11 cellular contexts compared by ENCODE assay signal in genomic region chr2:160381425-160381951, GRCh38.
DNase-seq lines count a peak whose midpoint lies in the region; ATAC-seq and TF ChIP-seq lines count a peak whose summit lies in the region.
"Had no signal": no experiment of that assay in that cellular context is flagged by ENCODE, and none has a peak within 500 bp of the region (broad histone marks: within the 10 kb centered on the region; RNA-seq: fewer than 3 reads in every experiment).

No MANE protein-coding gene starts in this region.

- TF ChIP-seq CTCF in Calu3 (IDR thresholded peaks at IDR 0.05; ENCODE audit: unreplicated experiment) (no peak), glutamatergic neuron (IDR thresholded peaks at IDR 0.05; ENCODE audit: partially characterized antibody, unreplicated experiment) (no peak), psoas muscle (IDR thresholded peaks at IDR 0.05) (no peak)

- H3K36me3 ChIP-seq in psoas muscle (ENCODE audit: insufficient read depth in 1 of 2, low read depth in 1 of 2): no peaks in the 10 kb centered on the region

- H3K9me3 ChIP-seq in psoas muscle: no peaks in the 10 kb centered on the region

- no peaks in the 10 kb centered on the region for H3K27me3 ChIP-seq in psoas muscle (ENCODE audit: insufficient read depth in 3 of 3, low read length in 2 of 3)

- H3K27me3 Mint-ChIP-seq in Calu3 (ENCODE audit: unreplicated experiment) (no peaks in the 10 kb centered on the region), glutamatergic neuron (ENCODE audit: unreplicated experiment) (peaks cover 1% of the 10 kb centered on the region)
- H3K27me3 Mint-ChIP-seq: activated CD8-positive, alpha-beta memory T cell treated with anti-CD3 and anti-CD28 coated beads, Interleukin-2, amount 10 ng/mL, durations not matched to agents 7 days and 5 days had no signal

- H3K4me3 ChIP-seq in psoas muscle: peak overlapping the region; percentile 27

- peaks cover 5% of the 10 kb centered on the region for H3K36me3 Mint-ChIP-seq in Calu3 (ENCODE audit: insufficient read depth, unreplicated experiment)
- H3K36me3 Mint-ChIP-seq in glutamatergic neuron (ENCODE audit: unreplicated experiment): no peaks in the 10 kb centered on the region
- H3K36me3 Mint-ChIP-seq: activated CD8-positive, alpha-beta memory T cell treated with anti-CD3 and anti-CD28 coated beads, Interleukin-2, amount 10 ng/mL, durations not matched to agents 7 days and 5 days had no signal

- H3K27ac ChIP-seq in psoas muscle: peak overlapping the region; percentile 48

- WGBS in psoas muscle, 3 donors: 37 to 44% (median 40%) methylated on average over 5 of the region's 5 CpGs

- BruUV-seq in Calu3 (replicated peaks; lab: Mats Ljungman, UMichigan): no TSS peak

- CTCF ChIA-PET in Calu3 (lab: Charles Lee): interaction anchor here (0.7 kb wide), 1 partner anchor 28 kb away, joined by 3 read pairs; no protein-coding TSS in a partner anchor

- no peaks in the 10 kb centered on the region for H3K9me3 Mint-ChIP-seq in Calu3 (ENCODE audit: low read depth, unreplicated experiment)
- peaks cover 2% of the 10 kb centered on the region for H3K9me3 Mint-ChIP-seq in glutamatergic neuron (ENCODE audit: unreplicated experiment)

- ATAC-seq in psoas muscle (peak; percentile 37 to 43 (median 42)), GM21367 (IDR thresholded peaks at IDR 0.05; ENCODE audit: unreplicated experiment) (no peak)
- ATAC-seq: activated CD8-positive, alpha-beta memory T cell treated with anti-CD3 and anti-CD28 coated beads, Interleukin-2, amount 10 ng/mL, durations not matched to agents 7 days and 5 days had no signal

- H3K27ac Mint-ChIP-seq in Calu3 (ENCODE audit: unreplicated experiment) (peak overlapping the region; percentile 10), glutamatergic neuron (ENCODE audit: unreplicated experiment) (peak overlapping the region; percentile 36)
- H3K27ac Mint-ChIP-seq: activated CD8-positive, alpha-beta memory T cell treated with anti-CD3 and anti-CD28 coated beads, Interleukin-2, amount 10 ng/mL, durations not matched to agents 7 days and 5 days had no signal

- DNase-seq in Calu3 (no peak), SKM-1 (lab: John Stamatoyannopoulos, UW; ENCODE audit: unreplicated experiment) (peak; percentile 59), glutamatergic neuron (no peak), psoas muscle (no peak), posterior cingulate gyrus (no peak), NCI-H446 treated with DMSO at 0.1 percent for 48 hours (lab: John Stamatoyannopoulos, UW) (no peak), NCI-H2196 (lab: John Stamatoyannopoulos, UW; ENCODE audit: unreplicated experiment) (no peak)
- DNase-seq: activated CD8-positive, alpha-beta memory T cell treated with anti-CD3 and anti-CD28 coated beads, Interleukin-2, amount 10 ng/mL, durations not matched to agents 7 days and 5 days; DMS153; RPMI8226 had no signal

- intact Hi-C loops in Calu3 (cut with micrococcal nuclease; ENCODE audit: unreplicated experiment) (no loop called here), psoas muscle (cut with DNase I) (no loop called here), posterior cingulate gyrus (cut with DNase I) (no loop called here)

- H3K4me3 Mint-ChIP-seq in Calu3 (ENCODE audit: low read depth, unreplicated experiment) (no peak overlapping the region), glutamatergic neuron (ENCODE audit: unreplicated experiment) (no peak overlapping the region)
- H3K4me3 Mint-ChIP-seq: activated CD8-positive, alpha-beta memory T cell treated with anti-CD3 and anti-CD28 coated beads, Interleukin-2, amount 10 ng/mL, durations not matched to agents 7 days and 5 days had no signal

- H3K4me1 ChIP-seq in psoas muscle: peaks cover 73% of the 10 kb centered on the region

- peaks cover 38% of the 10 kb centered on the region for H3K4me1 Mint-ChIP-seq in Calu3 (ENCODE audit: low read depth, unreplicated experiment)
- H3K4me1 Mint-ChIP-seq in glutamatergic neuron (ENCODE audit: low read depth, unreplicated experiment): peaks cover 50% of the 10 kb centered on the region
